In the genomic region with DNA sequence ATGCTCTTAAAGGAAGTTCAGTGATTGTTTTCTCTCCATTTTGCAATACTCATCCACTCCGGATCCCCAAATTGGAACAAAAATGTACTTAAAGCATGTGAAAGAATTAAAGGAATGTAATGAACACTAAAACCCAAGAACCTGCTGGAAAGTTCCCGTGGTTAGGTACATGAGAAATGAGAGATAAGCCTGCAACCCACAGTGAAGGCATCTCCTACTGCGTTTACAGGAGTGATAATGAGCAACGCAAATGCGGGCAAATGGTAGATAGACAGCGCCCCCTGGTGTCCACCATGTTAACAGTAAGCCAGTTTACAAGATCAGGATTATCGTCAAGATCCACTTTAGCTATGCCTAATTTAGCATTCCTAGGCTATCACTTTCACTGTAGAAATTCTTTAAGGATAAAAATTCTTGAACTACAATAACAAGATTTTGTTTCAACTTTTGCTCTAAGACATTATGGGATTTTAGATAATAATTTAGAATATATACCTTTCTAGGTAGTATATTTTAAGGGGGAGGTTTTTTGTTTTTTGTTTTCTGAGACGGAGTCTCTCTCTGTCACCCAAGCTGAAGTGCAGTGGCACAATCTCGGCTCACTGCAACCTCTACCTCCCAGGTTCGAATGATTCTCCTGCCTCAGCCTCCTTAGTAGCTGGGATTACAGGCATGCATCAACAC, we compare ENCODE assay signal across 9 cellular contexts. TPM values are rescaled to one million over a fixed set of nuclear protein-coding genes. Genes with fewer than 3 reads are reported as not detected.
DNase-seq lines count a peak whose midpoint lies in the region; ATAC-seq and TF ChIP-seq lines count a peak whose summit lies in the region.
"Had no signal": no experiment of that assay in that cellular context is flagged by ENCODE, and none has a peak within 500 bp of the region (broad histone marks: within the 10 kb centered on the region; RNA-seq: fewer than 3 reads in every experiment).

No MANE protein-coding gene starts in this region.

- H3K4me1 Mint-ChIP-seq in activated naive CD8-positive, alpha-beta T cell treated with anti-CD3 and anti-CD28 coated beads, Interleukin-2, amount 50 U/mL, for 24 hours, result peaks cover 10% of the 10 kb centered on the region

- DNase-seq in DMS 273 (lab: John Stamatoyannopoulos, UW; ENCODE audit: unreplicated experiment), result peak; percentile 83
- DNase-seq in HAP-1 (ENCODE audit: low spot score in 2 of 2), result peak; percentile 70 to 92
- DNase-seq in NCI-H1436 treated with DMSO at 0.1 percent for 48 hours (lab: John Stamatoyannopoulos, UW), result peak; percentile 28
- peak; percentile 51 to 91 for DNase-seq in SW 1271 (lab: John Stamatoyannopoulos, UW)
- DNase-seq in activated naive CD8-positive, alpha-beta T cell treated with anti-CD3 and anti-CD28 coated beads, Interleukin-2, amount 50 U/mL, for 24 hours, result peak; percentile 89
- DNase-seq in cardiac muscle cell (ENCODE audit: low read depth in 1 of 2, low spot score in 1 of 2), result peak; percentile 92 to 95
- DNase-seq in psoas muscle, result peak; percentile 85 to 91
- peak in 1 of 2 donors; percentile 89 for DNase-seq in vagina (ENCODE audit: extremely low spot score in 2 of 2)

- no peaks in the 10 kb centered on the region for H3K9me3 Mint-ChIP-seq in activated naive CD8-positive, alpha-beta T cell treated with anti-CD3 and anti-CD28 coated beads, Interleukin-2, amount 50 U/mL, for 24 hours

- WGBS in psoas muscle, 3 donors, result 18 to 27% (median 21%) methylated on average over 10 of the region's 10 CpGs

- ATAC-seq in activated naive CD8-positive, alpha-beta T cell treated with anti-CD3 and anti-CD28 coated beads, Interleukin-2, amount 50 U/mL, for 24 hours, result peak; percentile 81
- ATAC-seq in psoas muscle, result peak; percentile 84 to 90 (median 86)

- no peaks in the 10 kb centered on the region for H3K27me3 Mint-ChIP-seq in activated naive CD8-positive, alpha-beta T cell treated with anti-CD3 and anti-CD28 coated beads, Interleukin-2, amount 50 U/mL, for 24 hours
- H3K27me3 Mint-ChIP-seq: activated naive CD8-positive, alpha-beta T cell had no signal

- H3K27ac ChIP-seq in cardiac muscle cell (no peak overlapping the region), psoas muscle (peak overlapping the region; percentile 83), vagina (peak overlapping the region; percentile 29)

- H3K27ac Mint-ChIP-seq in activated naive CD8-positive, alpha-beta T cell treated with anti-CD3 and anti-CD28 coated beads, Interleukin-2, amount 50 U/mL, for 24 hours, result no peak overlapping the region
- H3K27ac Mint-ChIP-seq: activated naive CD8-positive, alpha-beta T cell had no signal

- intact Hi-C loops in psoas muscle (cut with DNase I), result loop anchor here (1.0 to 5.0 kb wide), 5 partner anchors 64 to 274 kb away; a partner anchor contains a TSS
- intact Hi-C loops in vagina (cut with DNase I), result loop anchor here (5.0 kb wide), 3 partner anchors 64 to 259 kb away; a partner anchor contains a TSS

- peaks cover 23% of the 10 kb centered on the region for H3K36me3 Mint-ChIP-seq in activated naive CD8-positive, alpha-beta T cell treated with anti-CD3 and anti-CD28 coated beads, Interleukin-2, amount 50 U/mL, for 24 hours (ENCODE audit: low read depth)

- H3K4me3 ChIP-seq in HAP-1 (no peak overlapping the region), cardiac muscle cell (no peak overlapping the region), psoas muscle (no peak overlapping the region), vagina (no peak overlapping the region)

- H3K27me3 ChIP-seq in HAP-1 (ENCODE audit: low read depth) (no peaks in the 10 kb centered on the region), cardiac muscle cell (no peaks in the 10 kb centered on the region), psoas muscle (ENCODE audit: insufficient read depth in 3 of 3, low read length in 2 of 3) (no peaks in the 10 kb centered on the region), vagina (no peaks in the 10 kb centered on the region)

- in situ Hi-C loops in HAP-1 (cut with MboI; ENCODE audit: low sequenced_read_pairs), result loop anchor here (5.0 kb wide), 1 partner anchor 239 kb away; a partner anchor contains a TSS

- H3K9me3 ChIP-seq in HAP-1 (no peaks in the 10 kb centered on the region), cardiac muscle cell (ENCODE audit: low read depth) (no peaks in the 10 kb centered on the region), psoas muscle (no peaks in the 10 kb centered on the region), vagina (no peaks in the 10 kb centered on the region)

- peak; percentile 77 for TF ChIP-seq CTCF in cardiac muscle cell (IDR thresholded peaks at IDR 0.05; ENCODE audit: low read depth, low read length)
- peak; percentile 97 for TF ChIP-seq CTCF in psoas muscle (IDR thresholded peaks at IDR 0.05)
- peak; percentile 83 to 94 (median 93) for TF ChIP-seq CTCF in vagina (IDR thresholded peaks at IDR 0.05)

- no peak for TF ChIP-seq POLR2A in vagina (IDR thresholded peaks at IDR 0.05)

- no peak overlapping the region for H3K4me3 Mint-ChIP-seq in activated naive CD8-positive, alpha-beta T cell treated with anti-CD3 and anti-CD28 coated beads, Interleukin-2, amount 50 U/mL, for 24 hours
- H3K4me3 Mint-ChIP-seq: activated naive CD8-positive, alpha-beta T cell had no signal

- H3K36me3 ChIP-seq in HAP-1 (replicated peaks) (no peaks in the 10 kb centered on the region), cardiac muscle cell (peaks cover 20% of the 10 kb centered on the region), psoas muscle (ENCODE audit: insufficient read depth in 1 of 2, low read depth in 1 of 2) (peaks cover 0 to 67% of the 10 kb centered on the region in 2 donors), vagina (peaks cover 0 to 6% of the 10 kb centered on the region in 2 donors)

- H3K4me1 ChIP-seq in HAP-1 (no peaks in the 10 kb centered on the region), cardiac muscle cell (ENCODE audit: low read depth) (peaks cover 4% of the 10 kb centered on the region), psoas muscle (peaks cover 38% of the 10 kb centered on the region), vagina (no peaks in the 10 kb centered on the region)

RNA-seq across cellular contexts. Expression of a gene that starts 29.9 kb away (rescaled TPM):
- total RNA-seq in cardiac muscle cell (35.3 and 49.9 TPM in 2 replicates), psoas muscle (10 to 100 TPM; 12.8 to 20.3 (median 16.0) TPM), vagina (31.7 TPM)
- polyA plus RNA-seq in cardiac muscle cell (32.8 and 46.1 TPM in 2 replicates), psoas muscle (10 to 100 TPM in 2 of 3 donors, 1 to 10 TPM in 1; 9.6 to 21.9 (median 11.4) TPM)

RNA-seq across cellular contexts. Expression of a gene that starts 37.5 kb away (rescaled TPM):
- total RNA-seq in cardiac muscle cell, result 2.9 and 3.3 TPM in 2 replicates
- 4.9 and 5.5 TPM in 2 replicates for polyA plus RNA-seq in cardiac muscle cell
- under 1 TPM; 0.65 to 0.99 (median 0.85) TPM for total RNA-seq in psoas muscle
- 1 to 10 TPM in 1 of 3 donors, under 1 TPM in 2; 0.45 to 1.1 (median 0.57) TPM for polyA plus RNA-seq in psoas muscle
- not detected for total RNA-seq in vagina

RNA-seq across cellular contexts. Expression of a gene that starts 37.8 kb away (rescaled TPM):
- total RNA-seq in cardiac muscle cell (24.5 and 33.0 TPM in 2 replicates), psoas muscle (10 to 100 TPM in 2 of 4 donors, 1 to 10 TPM in 2; 6.6 to 17.7 (median 11.8) TPM), vagina (22.6 TPM)
- polyA plus RNA-seq in cardiac muscle cell (49.6 and 50.2 TPM in 2 replicates), psoas muscle (1 to 10 TPM; 4.4 to 7.6 (median 4.8) TPM)
